ENCODE assay signal across 30 cellular contexts in the genomic region with DNA sequence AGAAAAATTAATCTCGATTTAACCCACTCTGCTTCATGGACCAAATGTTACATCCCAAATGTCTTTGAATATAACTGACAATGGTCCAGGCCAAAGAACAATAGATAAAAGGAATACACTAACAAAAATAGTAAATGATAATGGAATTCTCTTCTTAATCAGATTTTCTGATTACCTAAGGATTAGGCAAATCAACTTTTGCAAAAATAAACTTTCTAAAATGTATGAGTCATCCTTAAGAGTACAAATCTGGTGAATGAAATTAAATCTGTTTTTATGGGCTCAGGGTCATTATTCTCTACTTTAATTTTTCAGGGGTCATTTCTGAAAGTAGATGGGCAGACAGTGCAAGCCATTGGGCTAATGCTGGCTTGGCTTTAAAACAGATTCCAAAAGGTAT.
"Had no signal": no experiment of that assay in that cellular context is flagged by ENCODE, and none has a peak within 500 bp of the region (broad histone marks: within the 10 kb centered on the region; RNA-seq: fewer than 3 reads in every experiment).

No MANE protein-coding gene starts in this region.

- FAIRE-seq: bronchial epithelial cell had no signal

- H3K36me3 ChIP-seq: adrenal gland, ascending aorta, brain microvascular endothelial cell, breast epithelium, cardiac muscle cell had no signal

- DNase-seq: activated effector memory CD4-positive, alpha-beta T cell treated with anti-CD3 and anti-CD28 coated beads, Interleukin-2, amount 50 U/mL, for 16 hours; activated effector memory CD4-positive, alpha-beta T cell treated with Interleukin-2 at 50 U/mL for 16 hours; activated gamma-delta T cell; activated gamma-delta T cell treated with Interleukin-2 at 50 U/mL for 16 hours; activated naive CD4-positive, alpha-beta T cell; activated naive CD4-positive, alpha-beta T cell treated with anti-CD3 and anti-CD28 coated beads for 36 hours; activated naive CD4-positive, alpha-beta T cell treated with anti-CD3 and anti-CD28 coated beads, Interleukin-2, amount 10 ng/mL, durations not matched to agents 7 days and 5 days; activated naive CD4-positive, alpha-beta T cell treated with anti-CD3 and anti-CD28 coated beads, Interleukin-2, amount 50 U/mL, for 16 hours; activated naive CD4-positive, alpha-beta T cell treated with Interleukin-2 at 50 U/mL for 16 hours; activated naive CD8-positive, alpha-beta T cell treated with anti-CD3 and anti-CD28 coated beads for 36 hours; activated naive CD8-positive, alpha-beta T cell treated with anti-CD3 and anti-CD28 coated beads, Interleukin-2, amount 10 ng/mL, durations not matched to agents 7 days and 5 days; activated naive CD8-positive, alpha-beta T cell treated with anti-CD3 and anti-CD28 coated beads, Interleukin-2, amount 50 U/mL, for 24 hours; activated T-cell treated with anti-CD3 and anti-CD28 coated beads, Interleukin-2, amount 50 U/mL, for 1 hour; activated T-cell treated with anti-CD3 and anti-CD28 coated beads, Interleukin-2, amount 50 U/mL, for 24 hours; activated T-cell treated with anti-CD3 and anti-CD28 coated beads, Interleukin-2, amount 50 U/mL, for 4 hours; activated T-cell treated with anti-CD3 and anti-CD28 coated beads, Interleukin-2, amount 50 U/mL, for 48 hours; activated T-cell treated with anti-CD3 and anti-CD28 coated beads, Interleukin-2, amount 50 U/mL, for 72 hours; amniotic stem cell; aorta; body of pancreas; central memory CD4-positive, alpha-beta T cell; cerebellar nuclear complex had no signal

- H3K4me1 ChIP-seq: body of pancreas, breast epithelium had no signal

- H3K27me3 ChIP-seq: adrenal gland, ascending aorta, body of pancreas, brain microvascular endothelial cell, breast epithelium, cardiac muscle cell had no signal

- ATAC-seq: activated naive CD4-positive, alpha-beta T cell treated with anti-CD3 and anti-CD28 coated beads, Interleukin-2, amount 50 U/mL, for 72 hours; activated naive CD8-positive, alpha-beta T cell treated with anti-CD3 and anti-CD28 coated beads, Interleukin-2, amount 50 U/mL, for 24 hours; activated T-cell treated with anti-CD3 and anti-CD28 coated beads, Interleukin-2, amount 50 U/mL, for 4 hours; activated T-cell treated with anti-CD3 and anti-CD28 coated beads, Interleukin-2, amount 50 U/mL, for 72 hours; activated T-helper 17 cell treated with anti-CD3 and anti-CD28 coated beads, Interleukin-2, amount 50 U/mL, for 72 hours; body of pancreas had no signal

- H3K27ac ChIP-seq: adrenal gland, ascending aorta, body of pancreas, brain microvascular endothelial cell, breast epithelium, cardiac muscle cell had no signal

- H3K9me3 ChIP-seq: adrenal gland, ascending aorta, body of pancreas had no signal

- H3K4me3 ChIP-seq: adrenal gland, ascending aorta, body of pancreas, breast epithelium, cardiac muscle cell had no signal
